9 cellular contexts compared by ENCODE assay signal in genomic region chr6:44590471-44590870, GRCh38.
"Had no signal": no experiment of that assay in that cellular context is flagged by ENCODE, and none has a peak within 500 bp of the region (broad histone marks: within the 10 kb centered on the region; RNA-seq: fewer than 3 reads in every experiment).

No MANE protein-coding gene starts in this region.

- FAIRE-seq: HTR-8/SVneo had no signal

- H3K9me3 ChIP-seq: HAP-1 had no signal

- H3K27ac ChIP-seq: GM23248, HL-60 had no signal

- H3K4me1 ChIP-seq: HAP-1 had no signal

- H3K4me3 ChIP-seq: GM23248, HAP-1 had no signal

- DNase-seq: GM23248, GOT3, H7, HFFc6, IMR-90 had no signal

- H3K36me3 ChIP-seq: HAP-1 had no signal

- ATAC-seq: HCT116 had no signal

- H3K27ac Mint-ChIP-seq: HFFc6 had no signal

- H2AFZ ChIP-seq: GM23248 had no signal

- H3K4me3 Mint-ChIP-seq: HFFc6 had no signal

- H3K9ac ChIP-seq: GM23248 had no signal
